ENCODE assay signal across 10 cellular contexts in genomic region chr21:44370027-44370735, GRCh38. TPM values are rescaled to one million over a fixed set of nuclear protein-coding genes. Genes with fewer than 3 reads are reported as not detected.
DNase-seq lines count a peak whose midpoint lies in the region; ATAC-seq and TF ChIP-seq lines count a peak whose summit lies in the region.
"Had no signal": no experiment of that assay in that cellular context is flagged by ENCODE, and none has a peak within 500 bp of the region (broad histone marks: within the 10 kb centered on the region; RNA-seq: fewer than 3 reads in every experiment).

No MANE protein-coding gene starts in this region.

- no peak for TF ChIP-seq RAD21 in SK-N-SH (IDR thresholded peaks at IDR 0.05; ENCODE audit: low read length)

- H3K27ac ChIP-seq in SK-N-SH (ENCODE audit: low read depth in 2 of 2, low read length in 1 of 2): no peak overlapping the region
- peak overlapping the region; percentile 56 for H3K27ac ChIP-seq in hepatocyte
- H3K27ac ChIP-seq in thyroid gland: no peak overlapping the region

- ATAC-seq in GM18867 (IDR thresholded peaks at IDR 0.05; ENCODE audit: unreplicated experiment): no peak
- ATAC-seq: activated naive CD4-positive, alpha-beta T cell treated with anti-CD3 and anti-CD28 coated beads, Interleukin-2, amount 50 U/mL, for 72 hours had no signal

- no peaks in the 10 kb centered on the region for H3F3A ChIP-seq in SK-N-SH (replicated peaks; ENCODE audit: insufficient read depth)

- CTCF ChIA-PET in SK-N-SH (lab: Yijun Ruan, JAX): interaction anchor here (1.3 to 2.0 kb wide), 2 partner anchors 80 to 110 kb away, joined by 5 to 7 read pairs; no protein-coding TSS in a partner anchor

- H3K79me2 ChIP-seq in SK-N-SH (ENCODE audit: insufficient read depth) (no peaks in the 10 kb centered on the region), hepatocyte (no peaks in the 10 kb centered on the region)

- no peak overlapping the region for H3K9ac ChIP-seq in SK-N-SH

- H3K9me2 ChIP-seq in SK-N-SH (no peaks in the 10 kb centered on the region), hepatocyte (replicated peaks; ENCODE audit: insufficient read depth) (no peaks in the 10 kb centered on the region)

- no peak for TF ChIP-seq EP300 in SK-N-SH (IDR thresholded peaks at IDR 0.05; ENCODE audit: borderline replicate concordance in 1 of 2, low read depth in 1 of 2, low read length in 1 of 2)

- H4K20me1 ChIP-seq in SK-N-SH (ENCODE audit: insufficient read depth): no peaks in the 10 kb centered on the region
- no peaks in the 10 kb centered on the region for H4K20me1 ChIP-seq in hepatocyte (ENCODE audit: insufficient read depth, poor library complexity, severe bottlenecking)

- H3K27me3 ChIP-seq in SK-N-SH (ENCODE audit: insufficient read depth): peaks cover 74% of the 10 kb centered on the region
- H3K27me3 ChIP-seq in hepatocyte: peaks cover 4% of the 10 kb centered on the region
- H3K27me3 ChIP-seq in thyroid gland: no peaks in the 10 kb centered on the region

- H3K9me3 ChIP-seq in SK-N-SH: no peaks in the 10 kb centered on the region
- H3K9me3 ChIP-seq in hepatocyte (ENCODE audit: low read depth): no peaks in the 10 kb centered on the region
- no peaks in the 10 kb centered on the region for H3K9me3 ChIP-seq in thyroid gland

- peaks cover 0 to 7% of the 10 kb centered on the region in 2 experiments; a peak in 1 of 4 replicates for H3K4me1 ChIP-seq in SK-N-SH (ENCODE audit: control insufficient read depth in 1 of 2, insufficient read depth in 2 of 2, low read depth in 1 of 2, low read length in 1 of 2)
- H3K4me1 ChIP-seq in hepatocyte (ENCODE audit: insufficient read depth): peaks cover 3% of the 10 kb centered on the region
- peaks cover 3 to 4% of the 10 kb centered on the region in 2 donors for H3K4me1 ChIP-seq in thyroid gland

- H3K4me2 ChIP-seq in SK-N-SH (peak overlapping the region; percentile 37), hepatocyte (peak overlapping the region; percentile 69)

- H3K36me3 ChIP-seq in SK-N-SH (replicated peaks in 1 of 2; ENCODE audit: control insufficient read depth in 1 of 2, insufficient read depth in 2 of 2, low read length in 1 of 2) (no peaks in the 10 kb centered on the region), hepatocyte (replicated peaks; ENCODE audit: insufficient read depth, low read depth) (no peaks in the 10 kb centered on the region), thyroid gland (no peaks in the 10 kb centered on the region)

- POLR2A ChIA-PET in SK-N-SH (lab: Yijun Ruan, JAX): no interaction called here

- intact Hi-C loops in thyroid gland (cut with DNase I): no loop called here

- TF ChIP-seq CTCF in SK-N-SH (IDR thresholded peaks at IDR 0.05): no peak
- TF ChIP-seq CTCF in hepatocyte (IDR thresholded peaks at IDR 0.05; ENCODE audit: poor library complexity): no peak
- no peak for TF ChIP-seq CTCF in thyroid gland (IDR thresholded peaks at IDR 0.05)

- no peak for TF ChIP-seq POLR2A in thyroid gland (IDR thresholded peaks at IDR 0.05)

- H2AFZ ChIP-seq in SK-N-SH (ENCODE audit: low read depth) (no peak overlapping the region), hepatocyte (no peak overlapping the region)

- no peak overlapping the region for H3K4me3 ChIP-seq in SK-N-SH (ENCODE audit: low read depth in 2 of 2, low read length in 1 of 2)
- H3K4me3 ChIP-seq in hepatocyte: no peak overlapping the region
- no peak overlapping the region for H3K4me3 ChIP-seq in thyroid gland (replicated peaks in 1 of 3)

- WGBS in SK-N-SH (ENCODE audit: low lambda C conversion rate): 5% methylated on average over 8 of the region's 29 CpGs
- 27% methylated on average over 25 of the region's 29 CpGs for WGBS in hepatocyte (ENCODE audit: low lambda C conversion rate, missing lambda C conversion rate)
- WGBS in thyroid gland, 2 donors: 32 to 59% methylated on average over 21 to 23 of the region's 29 CpGs

- DNase-seq in SHP77 (lab: John Stamatoyannopoulos, UW) (peak; percentile 14 to 19), SHP77 treated with DMSO at 0.1 percent for 48 hours (lab: John Stamatoyannopoulos, UW) (no peak), SK-N-SH (peak; percentile 71), hepatocyte (ENCODE audit: low spot score) (peak; percentile 78), thyroid gland (peak; percentile 15 to 30), GM19238 (ENCODE audit: insufficient read length, low spot score) (no peak)
- DNase-seq in activated T-cell treated with anti-CD3 and anti-CD28 coated beads, Interleukin-2, amount 50 U/mL, for 1 hour: no peak
- DNase-seq: CD4-positive, CD25-positive, alpha-beta regulatory T cell had no signal

TF ChIP-seq in SK-N-SH, 30 proteins besides CTCF, POLR2A, EP300 and RAD21:
- TF ChIP-seq FOSL2 (IDR thresholded peaks at IDR 0.05; ENCODE audit: borderline replicate concordance, low read depth) (peak; percentile 22; the same call in 1 of the 2 replicates), YY1 (IDR thresholded peaks at IDR 0.05; ENCODE audit: low read depth) (no peak), MAX (IDR thresholded peaks at IDR 0.05; ENCODE audit: low read depth) (peak; percentile 14; the same call in 1 of the 2 replicates)

RNA-seq across cellular contexts. Expression of gene TRPM2, which starts 16.8 kb away (rescaled TPM):
- polyA plus RNA-seq in SK-N-SH (2012; rRNA removed) (not detected in 2 replicates), hepatocyte (0.25 TPM in 1 of 2 replicates, not detected in the other)
- not detected in 2 replicates for polyA plus RNA-seq in SK-N-SH (2012; cell fraction: cytosol; rRNA removed)
- 0.02 TPM in 1 of 2 replicates, not detected in the other for polyA plus RNA-seq in SK-N-SH (2012; cell fraction: nucleus; rRNA removed)
- total RNA-seq in hepatocyte (0.24 and 0.50 TPM in 2 replicates), thyroid gland (1 to 10 TPM in 1 of 4 donors, under 1 TPM in 3; 0.67 to 2.6 (median 0.88) TPM)

RNA-seq across cellular contexts. Expression of gene CFAP410, which starts 31.0 kb away (rescaled TPM):
- polyA plus RNA-seq in SK-N-SH (2012; rRNA removed) (18.0 and 19.2 TPM in 2 replicates), hepatocyte (33.6 and 40.4 TPM in 2 replicates)
- 5.8 and 11.3 TPM in 2 replicates for polyA plus RNA-seq in SK-N-SH (2012; cell fraction: cytosol; rRNA removed)
- 61.8 and 97.0 TPM in 2 replicates for polyA plus RNA-seq in SK-N-SH (2012; cell fraction: nucleus; rRNA removed)
- total RNA-seq in hepatocyte (17.1 and 20.3 TPM in 2 replicates), thyroid gland (10 to 100 TPM; 55.2 to 93.4 (median 64.1) TPM)

Comparison
In these comparisons a context has a peak if more than half of its experiments do, and no peak if none do; other contexts are left out.
1. DNase-seq: peak in SHP77 (2 of 2), SK-N-SH (single experiment), hepatocyte (single experiment) and thyroid gland (2 of 2); none in SHP77 treated with DMSO at 0.1 percent for 48 hours (single experiment), GM19238 (single experiment) and activated T-cell treated with anti-CD3 and anti-CD28 coated beads, Interleukin-2, amount 50 U/mL, for 1 hour (single experiment).